8 cellular contexts compared by ENCODE assay signal in the genomic region with DNA sequence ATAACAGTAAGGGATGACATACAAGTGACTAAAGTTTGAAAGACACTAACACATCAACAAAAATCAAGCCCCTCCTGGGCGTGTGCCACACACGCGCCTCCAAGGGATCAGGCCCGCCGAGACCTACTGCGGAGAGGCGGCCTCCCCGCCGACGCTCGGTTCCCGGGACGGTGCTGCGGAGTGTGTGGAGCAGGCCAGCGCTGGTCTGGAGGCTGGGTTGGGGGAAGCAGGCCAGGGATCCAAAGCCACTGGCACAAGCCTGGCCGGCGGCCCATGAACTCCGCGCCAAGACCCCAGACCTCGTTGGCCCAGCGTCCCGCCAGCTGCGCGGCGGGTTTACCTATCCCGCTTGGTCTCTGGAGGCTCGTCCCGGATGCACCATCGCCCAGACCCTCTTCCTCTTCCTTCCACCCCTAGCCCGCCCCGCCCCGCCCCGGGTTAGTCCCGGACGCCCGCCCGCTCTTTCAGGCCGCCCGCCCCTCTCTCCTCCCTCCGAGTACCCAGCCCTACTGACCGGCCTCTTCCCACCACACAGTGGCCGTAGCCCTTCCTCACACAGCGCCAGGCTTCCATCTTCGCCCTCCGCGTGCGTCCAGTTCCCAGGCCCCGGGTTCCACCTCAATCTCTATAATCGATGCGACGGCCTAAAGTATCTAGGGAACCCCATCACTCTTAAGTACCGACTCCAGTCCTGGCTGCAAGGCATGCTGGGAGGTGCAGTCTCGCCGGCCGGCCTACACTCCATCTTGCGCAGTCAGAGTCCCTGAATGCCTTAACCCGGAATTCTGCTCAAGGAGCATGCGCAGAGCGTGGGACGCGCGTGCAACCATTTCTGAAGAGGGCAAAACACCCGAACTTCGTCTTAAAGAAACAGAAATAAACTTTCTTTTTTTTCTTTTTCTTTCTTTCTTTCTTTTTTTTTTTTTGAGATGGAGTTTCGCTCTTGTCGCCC. TPM values are rescaled to one million over a fixed set of nuclear protein-coding genes. Genes with fewer than 3 reads are reported as not detected.
DNase-seq lines count a peak whose midpoint lies in the region; ATAC-seq and TF ChIP-seq lines count a peak whose summit lies in the region.

A gene with protein sequence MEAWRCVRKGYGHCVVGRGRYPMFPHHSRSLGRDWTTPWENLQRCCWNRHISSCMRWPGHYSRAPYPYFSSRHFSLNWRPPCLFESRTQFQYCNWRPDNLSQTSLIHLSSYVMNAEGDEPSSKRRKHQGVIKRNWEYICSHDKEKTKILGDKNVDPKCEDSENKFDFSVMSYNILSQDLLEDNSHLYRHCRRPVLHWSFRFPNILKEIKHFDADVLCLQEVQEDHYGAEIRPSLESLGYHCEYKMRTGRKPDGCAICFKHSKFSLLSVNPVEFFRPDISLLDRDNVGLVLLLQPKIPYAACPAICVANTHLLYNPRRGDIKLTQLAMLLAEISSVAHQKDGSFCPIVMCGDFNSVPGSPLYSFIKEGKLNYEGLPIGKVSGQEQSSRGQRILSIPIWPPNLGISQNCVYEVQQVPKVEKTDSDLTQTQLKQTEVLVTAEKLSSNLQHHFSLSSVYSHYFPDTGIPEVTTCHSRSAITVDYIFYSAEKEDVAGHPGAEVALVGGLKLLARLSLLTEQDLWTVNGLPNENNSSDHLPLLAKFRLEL (minus strand): TSS at position 769 of the 952 bp plus-strand sequence. CDS start 196 bp downstream, at position 573.

- H3K9me2 ChIP-seq in SU-DHL-6 (replicated peaks; ENCODE audit: insufficient read depth, low read length) = no peaks in the 10 kb centered on the region

- intact Hi-C loops in head of caudate nucleus (cut with DNase I) = loop anchor here (2.0 kb wide), 1 partner anchor 35 kb away; a partner anchor contains a TSS

- H3K36me3 ChIP-seq in SU-DHL-6 (ENCODE audit: low read length) (peaks cover 7% of the 10 kb centered on the region), thymus (ENCODE audit: control insufficient read depth, insufficient read depth) (peaks cover 3% of the 10 kb centered on the region)

- peaks cover 32% of the 10 kb centered on the region for H3K79me2 ChIP-seq in SU-DHL-6 (ENCODE audit: insufficient read depth, low read length)

- peak within 1 kb of the TSS; percentile 95 for H3K4me3 ChIP-seq in SU-DHL-6 (ENCODE audit: insufficient read depth, low read length, poor library complexity, severe bottlenecking)
- peak within 1 kb of the TSS; percentile 77 for H3K4me3 ChIP-seq in thymus (ENCODE audit: low read length)

- peak; percentile 92 for ATAC-seq in HG02678 (IDR thresholded peaks at IDR 0.05; ENCODE audit: unreplicated experiment)
- ATAC-seq in activated naive CD8-positive, alpha-beta T cell treated with anti-CD3 and anti-CD28 coated beads, Interleukin-2, amount 10 ng/mL, durations not matched to agents 7 days and 5 days (ENCODE audit: low read depth) = peak; percentile 98

- peak within 1 kb of the TSS; percentile 94 for H3K9ac ChIP-seq in SU-DHL-6 (ENCODE audit: low read length)

- WGBS in thymus = under 1% methylated on average over 66 of the region's 66 CpGs

- H3K4me1 Mint-ChIP-seq in activated naive CD8-positive, alpha-beta T cell treated with anti-CD3 and anti-CD28 coated beads, Interleukin-2, amount 10 ng/mL, durations not matched to agents 7 days and 5 days = peaks cover 30% of the 10 kb centered on the region
- H3K4me1 Mint-ChIP-seq in osteocyte (ENCODE audit: unreplicated experiment) = peaks cover 16% of the 10 kb centered on the region

- DNase-seq in NCI-H128 (lab: John Stamatoyannopoulos, UW; ENCODE audit: unreplicated experiment) (peak; percentile 97), head of caudate nucleus (peak; percentile 94 to 99 (median 98)), osteocyte (ENCODE audit: extremely low spot score, unreplicated experiment) (peak; percentile 98)
- peak; percentile 89 for DNase-seq in activated naive CD8-positive, alpha-beta T cell treated with anti-CD3 and anti-CD28 coated beads, Interleukin-2, amount 10 ng/mL, durations not matched to agents 7 days and 5 days

- H3K27ac ChIP-seq in SU-DHL-6 (ENCODE audit: low read depth, low read length) (peak within 1 kb of the TSS; percentile 80), thymus (ENCODE audit: low read depth) (peak within 1 kb of the TSS; percentile 95)

- no peaks in the 10 kb centered on the region for H4K20me1 ChIP-seq in SU-DHL-6 (ENCODE audit: low read depth, low read length)

- peaks cover 4% of the 10 kb centered on the region for H3K4me1 ChIP-seq in thymus (ENCODE audit: control insufficient read depth, insufficient read depth, low read length)

- H3K27me3 Mint-ChIP-seq in activated naive CD8-positive, alpha-beta T cell treated with anti-CD3 and anti-CD28 coated beads, Interleukin-2, amount 10 ng/mL, durations not matched to agents 7 days and 5 days = peaks cover 3% of the 10 kb centered on the region
- H3K27me3 Mint-ChIP-seq in osteocyte (ENCODE audit: unreplicated experiment) = peaks cover 11% of the 10 kb centered on the region

- H3K4me2 ChIP-seq in SU-DHL-6 (ENCODE audit: low read depth, low read length, poor library complexity, severe bottlenecking) = peak within 1 kb of the TSS; percentile 93

- POLR2A ChIA-PET in activated naive CD8-positive, alpha-beta T cell treated with anti-CD3 and anti-CD28 coated beads, Interleukin-2, amount 10 ng/mL, durations not matched to agents 7 days and 5 days (lab: Charles Lee) = interaction anchor here (1.3 kb wide), 1 partner anchor 36 kb away, joined by 3 read pairs; a partner anchor contains a TSS

- TF ChIP-seq POLR2A in GM10847 (IDR thresholded peaks at IDR 0.05; ENCODE audit: extremely low read depth, insufficient read length) = peak; percentile 65

- H3K27ac Mint-ChIP-seq in activated naive CD8-positive, alpha-beta T cell treated with anti-CD3 and anti-CD28 coated beads, Interleukin-2, amount 10 ng/mL, durations not matched to agents 7 days and 5 days = peak within 1 kb of the TSS; percentile 99
- peak within 1 kb of the TSS; percentile 100 for H3K27ac Mint-ChIP-seq in osteocyte (ENCODE audit: unreplicated experiment)

- peak within 1 kb of the TSS; percentile 91 for H2AFZ ChIP-seq in SU-DHL-6 (ENCODE audit: low read depth, low read length, severe bottlenecking)

- no peaks in the 10 kb centered on the region for H3K27me3 ChIP-seq in SU-DHL-6 (ENCODE audit: low read length)
- H3K27me3 ChIP-seq in thymus (ENCODE audit: control insufficient read depth, insufficient read depth) = no peaks in the 10 kb centered on the region

- TF ChIP-seq CTCF in SU-DHL-6 (IDR thresholded peaks at IDR 0.05; ENCODE audit: insufficient read depth, low read length, poor library complexity, severe bottlenecking) = no peak
- no peak for TF ChIP-seq CTCF in osteocyte (IDR thresholded peaks at IDR 0.05)

- no peaks in the 10 kb centered on the region for H3K9me3 Mint-ChIP-seq in activated naive CD8-positive, alpha-beta T cell treated with anti-CD3 and anti-CD28 coated beads, Interleukin-2, amount 10 ng/mL, durations not matched to agents 7 days and 5 days
- no peaks in the 10 kb centered on the region for H3K9me3 Mint-ChIP-seq in osteocyte (ENCODE audit: unreplicated experiment)

- peaks cover 18% of the 10 kb centered on the region for H3K36me3 Mint-ChIP-seq in activated naive CD8-positive, alpha-beta T cell treated with anti-CD3 and anti-CD28 coated beads, Interleukin-2, amount 10 ng/mL, durations not matched to agents 7 days and 5 days
- peaks cover 6% of the 10 kb centered on the region for H3K36me3 Mint-ChIP-seq in osteocyte (ENCODE audit: unreplicated experiment)

- H3F3A ChIP-seq in SU-DHL-6 (ENCODE audit: insufficient read depth) = 0 out of 2 replicates have a peak, but pooled peaks cover 6% of the 10 kb centered on the region

- peak within 1 kb of the TSS; percentile 100 for H3K4me3 Mint-ChIP-seq in activated naive CD8-positive, alpha-beta T cell treated with anti-CD3 and anti-CD28 coated beads, Interleukin-2, amount 10 ng/mL, durations not matched to agents 7 days and 5 days
- H3K4me3 Mint-ChIP-seq in osteocyte (ENCODE audit: unreplicated experiment) = peak within 1 kb of the TSS; percentile 100

- H3K9me3 ChIP-seq in SU-DHL-6 (ENCODE audit: insufficient read depth, low read length) (no peaks in the 10 kb centered on the region), thymus (ENCODE audit: control insufficient read depth) (no peaks in the 10 kb centered on the region)

RNA-seq across cellular contexts. Expression of the gene that starts here (rescaled TPM):
- 10 to 100 TPM; 59.9 to 63.8 TPM for total RNA-seq in activated naive CD8-positive, alpha-beta T cell treated with anti-CD3 and anti-CD28 coated beads, Interleukin-2, amount 10 ng/mL, durations not matched to agents 7 days and 5 days
- total RNA-seq in osteocyte = 30.5 and 34.7 TPM in 2 replicates
- 35.6 TPM for polyA plus RNA-seq in thymus

Comparison
In these comparisons a context has a peak if more than half of its experiments do, and no peak if none do; other contexts are left out.
1. Peak in every context shown above with its lines: DNase-seq, ATAC-seq, H3K4me3 ChIP-seq and H3K27ac ChIP-seq.